Comparison of ENCODE assay signal across 1 cellular context in the genomic region with DNA sequence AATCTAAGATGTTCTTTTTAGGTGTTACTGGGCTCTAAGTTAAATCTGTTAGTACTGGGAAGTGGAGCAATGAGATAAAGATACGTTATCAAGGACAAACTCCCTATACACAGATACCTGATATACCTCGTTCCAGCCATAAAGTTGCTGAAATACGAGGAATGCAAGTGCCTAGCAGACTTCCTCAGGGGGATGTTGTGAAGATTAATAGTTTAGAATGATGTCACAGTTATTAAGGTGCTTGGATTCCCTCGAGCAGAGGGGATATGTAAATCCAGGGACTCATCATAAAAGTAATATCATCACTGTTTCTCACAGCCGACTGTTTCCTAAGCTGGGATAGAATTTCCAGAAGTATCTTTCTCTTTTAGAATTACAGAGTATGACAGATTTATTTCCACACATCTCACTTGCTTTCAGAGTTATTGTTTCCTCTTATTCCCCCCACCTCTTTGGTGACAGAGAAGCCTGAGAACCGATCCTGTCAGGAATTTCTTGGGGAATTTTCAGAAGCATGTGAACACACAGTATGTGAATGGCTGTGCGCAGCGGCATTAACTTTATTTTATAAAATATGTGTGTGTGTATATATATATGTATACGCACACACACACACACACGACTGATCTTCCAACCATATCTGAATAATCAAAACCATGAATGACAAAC.
TF ChIP-seq lines count a peak whose summit lies in the region.

No MANE protein-coding gene starts in this region.

TF ChIP-seq in HEK293, 187 proteins besides CTCF, POLR2A, EP300 and RAD21 (continued from another document):
- TF ChIP-seq, protein P1, sequence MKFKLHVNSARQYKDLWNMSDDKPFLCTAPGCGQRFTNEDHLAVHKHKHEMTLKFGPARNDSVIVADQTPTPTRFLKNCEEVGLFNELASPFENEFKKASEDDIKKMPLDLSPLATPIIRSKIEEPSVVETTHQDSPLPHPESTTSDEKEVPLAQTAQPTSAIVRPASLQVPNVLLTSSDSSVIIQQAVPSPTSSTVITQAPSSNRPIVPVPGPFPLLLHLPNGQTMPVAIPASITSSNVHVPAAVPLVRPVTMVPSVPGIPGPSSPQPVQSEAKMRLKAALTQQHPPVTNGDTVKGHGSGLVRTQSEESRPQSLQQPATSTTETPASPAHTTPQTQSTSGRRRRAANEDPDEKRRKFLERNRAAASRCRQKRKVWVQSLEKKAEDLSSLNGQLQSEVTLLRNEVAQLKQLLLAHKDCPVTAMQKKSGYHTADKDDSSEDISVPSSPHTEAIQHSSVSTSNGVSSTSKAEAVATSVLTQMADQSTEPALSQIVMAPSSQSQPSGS (tag by site-specific recombination; IDR thresholded peaks at IDR 0.05; ENCODE audit: low read depth), result peak; percentile 90
- TF ChIP-seq ZNF169 (tag by site-specific recombination; IDR thresholded peaks at IDR 0.05) (no peak), KLF8 (tag by site-specific recombination; IDR thresholded peaks at IDR 0.05) (no peak), ZXDB (tag by site-specific recombination; IDR thresholded peaks at IDR 0.05) (peak; percentile 77), ZNF10 (tag by site-specific recombination; IDR thresholded peaks at IDR 0.05) (peak; percentile 10; the same call in 1 of the 2 replicates), MZF1 (tag by site-specific recombination; IDR thresholded peaks at IDR 0.05; ENCODE audit: borderline replicate concordance) (peak; percentile 74; the same call in 1 of the 2 replicates), ZNF426 (tag by site-specific recombination; IDR thresholded peaks at IDR 0.05) (no peak)
- TF ChIP-seq, protein P2, sequence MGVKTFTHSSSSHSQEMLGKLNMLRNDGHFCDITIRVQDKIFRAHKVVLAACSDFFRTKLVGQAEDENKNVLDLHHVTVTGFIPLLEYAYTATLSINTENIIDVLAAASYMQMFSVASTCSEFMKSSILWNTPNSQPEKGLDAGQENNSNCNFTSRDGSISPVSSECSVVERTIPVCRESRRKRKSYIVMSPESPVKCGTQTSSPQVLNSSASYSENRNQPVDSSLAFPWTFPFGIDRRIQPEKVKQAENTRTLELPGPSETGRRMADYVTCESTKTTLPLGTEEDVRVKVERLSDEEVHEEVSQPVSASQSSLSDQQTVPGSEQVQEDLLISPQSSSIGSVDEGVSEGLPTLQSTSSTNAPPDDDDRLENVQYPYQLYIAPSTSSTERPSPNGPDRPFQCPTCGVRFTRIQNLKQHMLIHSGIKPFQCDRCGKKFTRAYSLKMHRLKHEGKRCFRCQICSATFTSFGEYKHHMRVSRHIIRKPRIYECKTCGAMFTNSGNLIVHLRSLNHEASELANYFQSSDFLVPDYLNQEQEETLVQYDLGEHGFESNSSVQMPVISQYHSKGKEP (tag by site-specific recombination; IDR thresholded peaks at IDR 0.05), result 0 out of 2 replicates have a peak, but pooled peaks have one; percentile 9
- TF ChIP-seq, protein P3, sequence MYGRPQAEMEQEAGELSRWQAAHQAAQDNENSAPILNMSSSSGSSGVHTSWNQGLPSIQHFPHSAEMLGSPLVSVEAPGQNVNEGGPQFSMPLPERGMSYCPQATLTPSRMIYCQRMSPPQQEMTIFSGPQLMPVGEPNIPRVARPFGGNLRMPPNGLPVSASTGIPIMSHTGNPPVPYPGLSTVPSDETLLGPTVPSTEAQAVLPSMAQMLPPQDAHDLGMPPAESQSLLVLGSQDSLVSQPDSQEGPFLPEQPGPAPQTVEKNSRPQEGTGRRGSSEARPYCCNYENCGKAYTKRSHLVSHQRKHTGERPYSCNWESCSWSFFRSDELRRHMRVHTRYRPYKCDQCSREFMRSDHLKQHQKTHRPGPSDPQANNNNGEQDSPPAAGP (tag by site-specific recombination; IDR thresholded peaks at IDR 0.05), result no peak
- TF ChIP-seq, protein P4, sequence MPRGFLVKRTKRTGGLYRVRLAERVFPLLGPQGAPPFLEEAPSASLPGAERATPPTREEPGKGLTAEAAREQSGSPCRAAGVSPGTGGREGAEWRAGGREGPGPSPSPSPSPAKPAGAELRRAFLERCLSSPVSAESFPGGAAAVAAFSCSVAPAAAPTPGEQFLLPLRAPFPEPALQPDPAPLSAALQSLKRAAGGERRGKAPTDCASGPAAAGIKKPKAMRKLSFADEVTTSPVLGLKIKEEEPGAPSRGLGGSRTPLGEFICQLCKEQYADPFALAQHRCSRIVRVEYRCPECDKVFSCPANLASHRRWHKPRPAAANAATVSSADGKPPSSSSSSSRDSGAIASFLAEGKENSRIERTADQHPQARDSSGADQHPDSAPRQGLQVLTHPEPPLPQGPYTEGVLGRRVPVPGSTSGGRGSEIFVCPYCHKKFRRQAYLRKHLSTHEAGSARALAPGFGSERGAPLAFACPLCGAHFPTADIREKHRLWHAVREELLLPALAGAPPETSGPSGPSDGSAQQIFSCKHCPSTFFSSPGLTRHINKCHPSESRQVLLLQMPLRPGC (tag by site-specific recombination; IDR thresholded peaks at IDR 0.05), result peak; percentile 33; the same call in 1 of the 2 replicates
TF ChIP-seq in HEK293: peak in this region for 23.
